ENCODE assay signal across 26 cellular contexts in genomic region chr9:76490249-76490990, GRCh38. TPM values are rescaled to one million over a fixed set of nuclear protein-coding genes. Genes with fewer than 3 reads are reported as not detected.
A peak's percentile ranks its signal among the peaks of the same experiment; 100 is the strongest.
DNase-seq lines count a peak whose midpoint lies in the region; ATAC-seq, FAIRE-seq and TF ChIP-seq lines count a peak whose summit lies in the region.
"Had no signal": no experiment of that assay in that cellular context is flagged by ENCODE, and none has a peak within 500 bp of the region (broad histone marks: within the 10 kb centered on the region; RNA-seq: fewer than 3 reads in every experiment).

No MANE protein-coding gene starts in this region.

- H3K27ac Mint-ChIP-seq in progenitor cell of endocrine pancreas, result peak overlapping the region; percentile 39
- H3K27ac Mint-ChIP-seq: T-helper 1 cell treated with Interleukin-12 subunit alpha and Interleukin-12 subunit beta and Interleukin-4 antibody, amounts not matched to agents 30 μg/mL and 1 μg/mL, for 36 hours had no signal

- H3K4me3 ChIP-seq in bronchial epithelial cell (ENCODE audit: low read depth, low read length) (no peak overlapping the region), colonic mucosa (no peak overlapping the region)
- H3K4me3 ChIP-seq: cardiac muscle cell, pancreas, transverse colon had no signal

- DNase-seq in DMS53 (lab: John Stamatoyannopoulos, UW) (peak; percentile 25), DMS53 treated with DMSO at 0.1 percent for 48 hours (lab: John Stamatoyannopoulos, UW; ENCODE audit: unreplicated experiment) (no peak), KBM-7 (peak; percentile 69), bronchial epithelial cell (ENCODE audit: low read depth) (peak; percentile 12), progenitor cell of endocrine pancreas (ENCODE audit: low spot score, unreplicated experiment) (no peak), colonic mucosa (no peak), posterior cingulate gyrus (no peak)
- DNase-seq: activated CD4-positive, alpha-beta T cell treated with anti-CD3 and anti-CD28 coated beads, Interleukin-2, amount 50 U/mL, for 4 hours; BE2C; kidney; mesenchymal stem cell; naive thymus-derived CD8-positive, alpha-beta T cell; NCI-H774; pancreas; SHP77 treated with DMSO at 0.1 percent for 48 hours; stimulated activated CD4-positive, alpha-beta T cell treated with anti-CD3 and anti-CD28 coated beads, Interleukin-1b, Interleukin-23, amount 100 ng/mL, for 48 hours; stimulated activated naive CD4-positive, alpha-beta T cell treated with Interleukin-2 at 50 U/mL for 16 hours; transverse colon had no signal

- peaks cover 46% of the 10 kb centered on the region for H3K36me3 Mint-ChIP-seq in progenitor cell of endocrine pancreas (ENCODE audit: insufficient read depth)

- H3K9me3 Mint-ChIP-seq in progenitor cell of endocrine pancreas (ENCODE audit: low read depth), result peaks cover 16% of the 10 kb centered on the region

- no peak overlapping the region for H3K9ac ChIP-seq in colonic mucosa (ENCODE audit: low read depth in 2 of 2, low read length in 2 of 2)

- in situ Hi-C loops in KBM-7 (cut with MboI; ENCODE audit: low pct_unique_long_range_greater_than_20kb, low sequenced_read_pairs), result no loop called here

- H3K27me3 Mint-ChIP-seq in progenitor cell of endocrine pancreas, result no peaks in the 10 kb centered on the region

- intact Hi-C loops in colonic mucosa (cut with DNase I) (no loop called here), posterior cingulate gyrus (cut with DNase I) (no loop called here)

- H3K27ac ChIP-seq in colonic mucosa, result no peak overlapping the region
- H3K27ac ChIP-seq: 22Rv1, cardiac muscle cell, pancreas, transverse colon had no signal

- H3K9me3 ChIP-seq in colonic mucosa, result no peaks in the 10 kb centered on the region
- H3K9me3 ChIP-seq: BE2C, pancreas, transverse colon had no signal

- H3K4me1 ChIP-seq in colonic mucosa, result no peaks in the 10 kb centered on the region
- H3K4me1 ChIP-seq: BE2C, pancreas, transverse colon had no signal

- ATAC-seq in HG03460 (IDR thresholded peaks at IDR 0.05; ENCODE audit: unreplicated experiment), result no peak
- ATAC-seq: HCT116; HepG2; naive thymus-derived CD8-positive, alpha-beta T cell; pancreas had no signal

- H3K36me3 ChIP-seq in bronchial epithelial cell (ENCODE audit: control insufficient read depth, insufficient read depth, low read length) (no peaks in the 10 kb centered on the region), colonic mucosa (no peaks in the 10 kb centered on the region)
- H3K36me3 ChIP-seq: BE2C, cardiac muscle cell, pancreas, transverse colon had no signal

- no peak for FAIRE-seq in bronchial epithelial cell (lab: Jason Lieb, UNC)
- FAIRE-seq: frontal cortex, GM18507, HepG2, kidney, pancreas had no signal

- H3K4me3 Mint-ChIP-seq in progenitor cell of endocrine pancreas (ENCODE audit: low read depth), result no peak overlapping the region
- H3K4me3 Mint-ChIP-seq: T-helper 1 cell treated with Interleukin-12 subunit alpha and Interleukin-12 subunit beta and Interleukin-4 antibody, amounts not matched to agents 30 μg/mL and 1 μg/mL, for 36 hours had no signal

- H3K27me3 ChIP-seq in bronchial epithelial cell (ENCODE audit: control insufficient read depth, insufficient read depth, low read length) (no peaks in the 10 kb centered on the region), colonic mucosa (no peaks in the 10 kb centered on the region)
- H3K27me3 ChIP-seq: BE2C, cardiac muscle cell, pancreas, transverse colon had no signal

- H3K4me1 Mint-ChIP-seq in progenitor cell of endocrine pancreas (ENCODE audit: low read depth), result peaks cover 13% of the 10 kb centered on the region

- no peak for TF ChIP-seq CTCF in bronchial epithelial cell (IDR thresholded peaks at IDR 0.05; ENCODE audit: insufficient read depth, low read length, severe bottlenecking)
- TF ChIP-seq CTCF in progenitor cell of endocrine pancreas (IDR thresholded peaks at IDR 0.05; ENCODE audit: unreplicated experiment), result no peak
- TF ChIP-seq CTCF in colonic mucosa (IDR thresholded peaks at IDR 0.05), result no peak

RNA-seq across cellular contexts. Expression of gene GCNT1, which starts 31.4 kb away (rescaled TPM):
- total RNA-seq in bronchial epithelial cell, result 3.7 and 4.5 TPM in 2 replicates
- total RNA-seq in progenitor cell of endocrine pancreas, result 57.1 and 69.3 TPM in 2 replicates
- total RNA-seq in colonic mucosa, result 10 to 100 TPM; 36.5 to 59.9 TPM

Comparison
In these comparisons a context has a peak if more than half of its experiments do, and no peak if none do; other contexts are left out.
1. DNase-seq: peak in DMS53 (single experiment), KBM-7 (single experiment) and bronchial epithelial cell (single experiment); none in DMS53 treated with DMSO at 0.1 percent for 48 hours (single experiment), progenitor cell of endocrine pancreas (single experiment), colonic mucosa (single experiment) and posterior cingulate gyrus (0 of 10).